In the genomic region with DNA sequence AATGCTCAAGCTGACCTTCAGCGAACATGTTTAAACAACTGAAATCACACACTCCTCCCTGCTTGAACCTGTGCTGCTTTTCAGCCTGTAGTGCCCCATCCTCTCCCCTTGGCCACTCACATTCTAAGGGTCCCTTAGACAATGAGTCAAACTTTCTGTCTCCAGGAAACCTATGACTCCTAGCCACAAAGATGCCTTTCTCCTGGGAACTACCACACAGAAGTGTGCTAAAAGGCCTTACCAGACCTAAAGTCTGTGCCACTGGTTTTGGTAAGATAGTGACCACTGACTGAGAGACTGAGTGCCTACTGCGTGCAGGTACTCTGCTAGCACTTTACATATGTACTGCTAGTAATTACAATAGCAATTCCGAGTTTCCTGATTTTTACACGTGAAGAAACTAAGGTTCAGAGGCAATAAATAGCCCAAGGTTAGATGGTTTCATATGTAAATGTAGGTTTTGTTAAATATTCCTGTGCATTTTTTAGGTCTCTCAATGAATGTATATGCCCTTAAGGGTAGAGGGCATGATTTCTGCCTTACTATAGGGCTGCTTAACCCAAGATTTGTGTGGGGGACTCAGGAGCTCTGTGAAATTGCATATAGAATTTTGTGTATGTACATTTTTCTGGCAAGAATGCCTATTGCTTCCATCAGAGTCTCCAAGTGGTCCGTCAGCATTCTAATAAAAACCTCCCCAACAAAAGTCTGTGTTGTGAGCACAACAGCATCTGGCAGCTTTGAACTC, we compare ENCODE assay signal across 16 cellular contexts.
DNase-seq lines count a peak whose midpoint lies in the region; ATAC-seq and TF ChIP-seq lines count a peak whose summit lies in the region.
"Had no signal": no experiment of that assay in that cellular context is flagged by ENCODE, and none has a peak within 500 bp of the region (broad histone marks: within the 10 kb centered on the region; RNA-seq: fewer than 3 reads in every experiment).

No MANE protein-coding gene starts in this region.

- no peaks in the 10 kb centered on the region for H3F3A ChIP-seq in PC-9 (ENCODE audit: insufficient read depth, low read depth)

- intact Hi-C loops in PC-9 (cut with micrococcal nuclease; ENCODE audit: unreplicated experiment): no loop called here

- H4K20me1 ChIP-seq in PC-9 (ENCODE audit: insufficient read depth): no peaks in the 10 kb centered on the region

- peaks cover 7% of the 10 kb centered on the region for H3K4me1 Mint-ChIP-seq in nephron progenitor cell
- peaks cover 25% of the 10 kb centered on the region in 2 donors for H3K4me1 Mint-ChIP-seq in immature natural killer cell

- no peak overlapping the region for H2AFZ ChIP-seq in PC-9

- H3K9me3 Mint-ChIP-seq in nephron progenitor cell: no peaks in the 10 kb centered on the region
- H3K9me3 Mint-ChIP-seq in immature natural killer cell: no peaks in the 10 kb centered on the region
- H3K9me3 Mint-ChIP-seq: naive thymus-derived CD8-positive, alpha-beta T cell had no signal

- no peaks in the 10 kb centered on the region for H3K27me3 Mint-ChIP-seq in nephron progenitor cell (ENCODE audit: low read depth, poor library complexity)
- H3K27me3 Mint-ChIP-seq in immature natural killer cell (ENCODE audit: low read depth in 3 of 3): no peaks in the 10 kb centered on the region
- H3K27me3 Mint-ChIP-seq: naive thymus-derived CD8-positive, alpha-beta T cell had no signal

- TF ChIP-seq CTCF in fibroblast of mammary gland (conservative IDR thresholded peaks at IDR 0.05; ENCODE audit: control insufficient read depth, insufficient read depth, low read depth, low read length) (no peak), nephron progenitor cell (IDR thresholded peaks at IDR 0.05) (no peak), PC-9 (conservative IDR thresholded peaks at IDR 0.05) (no peak)

- no peaks in the 10 kb centered on the region for H3K36me3 ChIP-seq in PC-9 (ENCODE audit: low read depth)

- H3K27me3 ChIP-seq in PC-9 (ENCODE audit: insufficient read depth, low read depth): no peaks in the 10 kb centered on the region
- H3K27me3 ChIP-seq: left lung, vagina had no signal

- H3K4me3 Mint-ChIP-seq in nephron progenitor cell (no peak overlapping the region), immature natural killer cell (no peak overlapping the region)
- H3K4me3 Mint-ChIP-seq: naive thymus-derived CD8-positive, alpha-beta T cell had no signal

- H3K79me2 ChIP-seq in PC-9 (ENCODE audit: low read depth): no peaks in the 10 kb centered on the region

- H3K27ac Mint-ChIP-seq in nephron progenitor cell (peak overlapping the region; percentile 39), immature natural killer cell (no peak overlapping the region)

- no TSS peak for BruUV-seq in PC-9 (replicated peaks; lab: Mats Ljungman, UMichigan)

- H3K4me2 ChIP-seq in PC-9: no peak overlapping the region

- no peak for ATAC-seq in HG02610 (IDR thresholded peaks at IDR 0.05; ENCODE audit: unreplicated experiment)
- ATAC-seq: HCT116; left lung; naive thymus-derived CD8-positive, alpha-beta T cell had no signal

- POLR2A ChIA-PET in PC-9 (lab: Charles Lee; ENCODE audit: unreplicated experiment): no interaction called here

- no peaks in the 10 kb centered on the region for H3K9me3 ChIP-seq in PC-9 (ENCODE audit: insufficient read depth, low read depth)
- H3K9me3 ChIP-seq: left lung, vagina had no signal

- DNase-seq in ELR (ENCODE audit: low read depth): peak; percentile 88
- DNase-seq in RPMI7951 (ENCODE audit: low read depth): peak; percentile 28
- peak; percentile 55 for DNase-seq in fibroblast of mammary gland (ENCODE audit: low read depth)
- no peak for DNase-seq in nephron progenitor cell
- DNase-seq in PC-9: no peak
- no peak for DNase-seq in 8988T
- no peak for DNase-seq in immature natural killer cell
- DNase-seq: foreskin melanocyte; left lung; naive thymus-derived CD8-positive, alpha-beta T cell; NCI-H226; OCI-M1; stimulated activated CD4-positive, alpha-beta T cell treated with anti-CD3 and anti-CD28 coated beads, Interleukin-2, amount 100 ng/mL, for 48 hours had no signal

- H3K36me3 Mint-ChIP-seq in nephron progenitor cell (ENCODE audit: low read depth) (peaks cover 31% of the 10 kb centered on the region), immature natural killer cell (peaks cover 25 to 29% (median 26%) of the 10 kb centered on the region in 3 donors)

- no peak overlapping the region for H3K27ac ChIP-seq in PC-9
- H3K27ac ChIP-seq: left lung, vagina had no signal

- CTCF ChIA-PET in PC-9 (lab: Charles Lee): no interaction called here

- H3K4me3 ChIP-seq in fibroblast of mammary gland (ENCODE audit: control insufficient read depth, low read depth, low read length): no peak overlapping the region
- no peak overlapping the region for H3K4me3 ChIP-seq in PC-9
- H3K4me3 ChIP-seq: left lung, vagina had no signal

- no peaks in the 10 kb centered on the region for H3K9me2 ChIP-seq in PC-9 (ENCODE audit: insufficient read depth)

- H3K4me1 ChIP-seq in PC-9 (replicated peaks; ENCODE audit: insufficient read depth): no peaks in the 10 kb centered on the region
- H3K4me1 ChIP-seq: left lung had no signal

Comparison
In these comparisons a context has a peak if more than half of its experiments do, and no peak if none do; other contexts are left out.
1. DNase-seq: peak in ELR (single experiment), RPMI7951 (single experiment) and fibroblast of mammary gland (single experiment); none in nephron progenitor cell (single experiment), PC-9 (0 of 2), 8988T (single experiment) and immature natural killer cell (0 of 3).